In genomic region chr6:44933113-44933512, GRCh38 we compare ENCODE assay signal across 1 cellular context.
TF ChIP-seq lines count a peak whose summit lies in the region.

No MANE protein-coding gene starts in this region.

TF ChIP-seq in SK-N-SH, 30 proteins besides CTCF, POLR2A, EP300 and RAD21 (continued from another document):
- TF ChIP-seq PBX3 (IDR thresholded peaks at IDR 0.05): no peak
